ENCODE assay signal across 10 cellular contexts in genomic region chr14:64279719-64280668, GRCh38. TPM values are rescaled to one million over a fixed set of nuclear protein-coding genes. Genes with fewer than 3 reads are reported as not detected.
DNase-seq lines count a peak whose midpoint lies in the region; ATAC-seq and TF ChIP-seq lines count a peak whose summit lies in the region.
"Had no signal": no experiment of that assay in that cellular context is flagged by ENCODE, and none has a peak within 500 bp of the region (broad histone marks: within the 10 kb centered on the region; RNA-seq: fewer than 3 reads in every experiment).

No MANE protein-coding gene starts in this region.

- H3K79me1 ChIP-seq in IMR-90 (ENCODE audit: low read depth in 1 of 2, low read length in 2 of 2), result no peaks in the 10 kb centered on the region

- DNase-seq in IMR-90 (peak; percentile 24), dermis microvascular lymphatic vessel endothelial cell (ENCODE audit: low read depth in 2 of 2) (peak; percentile 81 to 94)
- peak; percentile 73 for DNase-seq in T-helper 2 cell treated with Interferon-gamma antibody and Interleukin-4, amounts not matched to agents 5 μg/mL and 100 μg/mL, for 36 hours (ENCODE audit: low spot score)
- peak; percentile 36 to 38 for DNase-seq in stimulated activated CD8-positive, alpha-beta memory T cell treated with anti-CD3 and anti-CD28 coated beads, Interleukin-15, amount 100 ng/mL, for 48 hours (ENCODE audit: low read depth in 2 of 2)
- no peak for DNase-seq in CD8-positive, alpha-beta memory T cell
- DNase-seq in stimulated activated naive B cell treated with anti-CD40 and anti-IgM and Interleukin-4, amounts not matched to agents 10 μg/mL and 1 μg/mL and 100 μg/mL, for 72 hours, result no peak
- DNase-seq: NCI-H526, sigmoid colon had no signal

- H3K27ac Mint-ChIP-seq in T-helper 2 cell treated with Interferon-gamma antibody and Interleukin-4, amounts not matched to agents 5 μg/mL and 100 μg/mL, for 36 hours, result peak overlapping the region; percentile 50
- H3K27ac Mint-ChIP-seq in CD8-positive, alpha-beta memory T cell, result no peak overlapping the region
- no peak overlapping the region for H3K27ac Mint-ChIP-seq in stimulated activated naive B cell treated with anti-CD40 and anti-IgM and Interleukin-4, amounts not matched to agents 10 μg/mL and 1 μg/mL and 100 μg/mL, for 72 hours

- no peaks in the 10 kb centered on the region for H3K36me3 ChIP-seq in IMR-90 (ENCODE audit: control insufficient read depth, insufficient read depth, low read length)
- no peaks in the 10 kb centered on the region for H3K36me3 ChIP-seq in CD8-positive, alpha-beta memory T cell (ENCODE audit: insufficient read depth, low read length)
- H3K36me3 ChIP-seq: ascending aorta, sigmoid colon had no signal

- no peak for TF ChIP-seq RAD21 in IMR-90 (IDR thresholded peaks at IDR 0.05; ENCODE audit: low read length)

- H3K36me3 Mint-ChIP-seq in T-helper 2 cell treated with Interferon-gamma antibody and Interleukin-4, amounts not matched to agents 5 μg/mL and 100 μg/mL, for 36 hours (ENCODE audit: low read depth), result peaks cover 1% of the 10 kb centered on the region
- no peaks in the 10 kb centered on the region for H3K36me3 Mint-ChIP-seq in CD8-positive, alpha-beta memory T cell
- peaks cover 3 to 16% of the 10 kb centered on the region in 2 donors for H3K36me3 Mint-ChIP-seq in stimulated activated naive B cell treated with anti-CD40 and anti-IgM and Interleukin-4, amounts not matched to agents 10 μg/mL and 1 μg/mL and 100 μg/mL, for 72 hours

- no peak for TF ChIP-seq POLR2A in IMR-90 (IDR thresholded peaks at IDR 0.05; ENCODE audit: low read depth, low read length)

- H3K27me3 Mint-ChIP-seq in T-helper 2 cell treated with Interferon-gamma antibody and Interleukin-4, amounts not matched to agents 5 μg/mL and 100 μg/mL, for 36 hours (ENCODE audit: low read depth), result no peaks in the 10 kb centered on the region
- H3K27me3 Mint-ChIP-seq in CD8-positive, alpha-beta memory T cell, result peaks cover 6 to 9% of the 10 kb centered on the region in 2 donors
- no peaks in the 10 kb centered on the region for H3K27me3 Mint-ChIP-seq in stimulated activated naive B cell treated with anti-CD40 and anti-IgM and Interleukin-4, amounts not matched to agents 10 μg/mL and 1 μg/mL and 100 μg/mL, for 72 hours

- no peak overlapping the region for H2BK120ac ChIP-seq in IMR-90 (ENCODE audit: low read depth, low read length)

- H4K91ac ChIP-seq in IMR-90 (ENCODE audit: insufficient read depth, low read depth, low read length), result no peak overlapping the region

- H3K4me1 Mint-ChIP-seq in T-helper 2 cell treated with Interferon-gamma antibody and Interleukin-4, amounts not matched to agents 5 μg/mL and 100 μg/mL, for 36 hours (ENCODE audit: low read depth), result peaks cover 26% of the 10 kb centered on the region
- peaks cover 0 to 7% (median 3%) of the 10 kb centered on the region in 3 donors for H3K4me1 Mint-ChIP-seq in CD8-positive, alpha-beta memory T cell
- H3K4me1 Mint-ChIP-seq in stimulated activated naive B cell treated with anti-CD40 and anti-IgM and Interleukin-4, amounts not matched to agents 10 μg/mL and 1 μg/mL and 100 μg/mL, for 72 hours, result peaks cover 0 to 7% of the 10 kb centered on the region in 2 donors

- H3K23ac ChIP-seq in IMR-90 (ENCODE audit: low read depth, low read length), result no peak overlapping the region

- H4K8ac ChIP-seq in IMR-90 (ENCODE audit: low read depth in 2 of 2, low read length in 2 of 2), result no peak overlapping the region

- no peak overlapping the region for H2AK9ac ChIP-seq in IMR-90 (replicated peaks; ENCODE audit: low read depth, low read length, poor library complexity)

- in situ Hi-C loops in IMR-90 (cut with MboI; ENCODE audit: low sequenced_read_pairs), result no loop called here

- no peak overlapping the region for H3K56ac ChIP-seq in IMR-90 (ENCODE audit: extremely low read depth, insufficient read depth, low read length)

- no peak overlapping the region; the same call in 2 of the 3 replicates for H2BK15ac ChIP-seq in IMR-90 (ENCODE audit: low read depth, low read length)

- H3K27ac ChIP-seq in IMR-90 (ENCODE audit: insufficient read depth, low read length), result no peak overlapping the region
- no peak overlapping the region for H3K27ac ChIP-seq in CD8-positive, alpha-beta memory T cell (ENCODE audit: low read depth, low read length)
- H3K27ac ChIP-seq: ascending aorta, sigmoid colon had no signal

- WGBS in IMR-90 (ENCODE audit: extremely low coverage in 2 of 2, insufficient read length in 1 of 2), 2 experiments, result 93% methylated on average over 4 of the region's 14 CpGs; no CpG with 5 or more reads in 1 of the 2 experiments

- peak overlapping the region; percentile 3 for H3K4me3 Mint-ChIP-seq in T-helper 2 cell treated with Interferon-gamma antibody and Interleukin-4, amounts not matched to agents 5 μg/mL and 100 μg/mL, for 36 hours
- no peak overlapping the region for H3K4me3 Mint-ChIP-seq in CD8-positive, alpha-beta memory T cell
- no peak overlapping the region for H3K4me3 Mint-ChIP-seq in stimulated activated naive B cell treated with anti-CD40 and anti-IgM and Interleukin-4, amounts not matched to agents 10 μg/mL and 1 μg/mL and 100 μg/mL, for 72 hours

- H2AK5ac ChIP-seq in IMR-90 (ENCODE audit: low read depth, low read length), result no peak overlapping the region

- CTCF ChIA-PET in IMR-90 (lab: Yijun Ruan, JAX), result no interaction called here
- CTCF ChIA-PET in CD8-positive, alpha-beta memory T cell (lab: Charles Lee), result interaction anchor here (1.0 kb wide), 1 partner anchor 18 kb away, joined by 3 read pairs; no protein-coding TSS in a partner anchor

- no peak overlapping the region for H2AFZ ChIP-seq in IMR-90 (replicated peaks; ENCODE audit: low read length, poor library complexity)

- H3K9me1 ChIP-seq in IMR-90 (ENCODE audit: insufficient read depth, low read length), result no peaks in the 10 kb centered on the region

- no peak for ATAC-seq in IMR-90 (ENCODE audit: low read depth)
- ATAC-seq in HG03378 (IDR thresholded peaks at IDR 0.05; ENCODE audit: unreplicated experiment), result no peak
- no peak for ATAC-seq in stimulated activated naive B cell treated with anti-CD40 and anti-IgM and Interleukin-4, amounts not matched to agents 10 μg/mL and 1 μg/mL and 100 μg/mL, for 72 hours (replicated peaks)

- H3K14ac ChIP-seq in IMR-90 (replicated peaks; ENCODE audit: low read depth, low read length), result no peak overlapping the region

- no peak overlapping the region for H3K4ac ChIP-seq in IMR-90 (ENCODE audit: low read depth, low read length)

- H2BK5ac ChIP-seq in IMR-90 (ENCODE audit: low read depth, low read length, poor library complexity, severe bottlenecking), result no peak overlapping the region

- no peak overlapping the region for H3K9ac ChIP-seq in IMR-90 (ENCODE audit: low read depth, low read length)

- no peak overlapping the region for H2BK20ac ChIP-seq in IMR-90 (ENCODE audit: low read depth, low read length)

- no peak for TF ChIP-seq CTCF in IMR-90 (conservative IDR thresholded peaks at IDR 0.05; ENCODE audit: low read depth, low read length)

- no peaks in the 10 kb centered on the region; the same call in 1 of the 2 replicates for H3K27me3 ChIP-seq in IMR-90 (ENCODE audit: control insufficient read depth, insufficient read depth, low read length)
- no peaks in the 10 kb centered on the region for H3K27me3 ChIP-seq in CD8-positive, alpha-beta memory T cell (ENCODE audit: insufficient read depth, low read length, poor library complexity, severe bottlenecking)
- H3K27me3 ChIP-seq: ascending aorta, sigmoid colon had no signal

- no peak overlapping the region for H3K4me3 ChIP-seq in IMR-90 (ENCODE audit: insufficient read depth, low read depth, low read length)
- no peak overlapping the region for H3K4me3 ChIP-seq in CD8-positive, alpha-beta memory T cell (ENCODE audit: low read length)
- H3K4me3 ChIP-seq: ascending aorta, sigmoid colon had no signal

- no TSS peak for BruUV-seq in IMR-90 (replicated peaks; lab: Mats Ljungman, UMichigan)

- no peaks in the 10 kb centered on the region for H3K9me3 ChIP-seq in IMR-90 (ENCODE audit: control insufficient read depth, insufficient read depth, low read length)
- H3K9me3 ChIP-seq in CD8-positive, alpha-beta memory T cell (ENCODE audit: low read length), result no peaks in the 10 kb centered on the region
- H3K9me3 ChIP-seq: ascending aorta, sigmoid colon had no signal

- peaks cover 3% of the 10 kb centered on the region; the same call in 1 of the 2 replicates for H3K4me1 ChIP-seq in IMR-90 (ENCODE audit: control insufficient read depth, insufficient read depth, low read length)
- H3K4me1 ChIP-seq in CD8-positive, alpha-beta memory T cell (ENCODE audit: insufficient read depth, low read length), result peaks cover 5% of the 10 kb centered on the region
- H3K4me1 ChIP-seq: ascending aorta, sigmoid colon had no signal

- intact Hi-C loops in IMR-90 (cut with micrococcal nuclease), result loop anchor here (10.0 kb wide), 1 partner anchor 1545 kb away; no protein-coding TSS in a partner anchor

- no peak overlapping the region for H3K4me2 ChIP-seq in IMR-90 (ENCODE audit: low read depth, low read length)

- H4K20me1 ChIP-seq in IMR-90 (ENCODE audit: insufficient read depth, low read length), result no peaks in the 10 kb centered on the region

- no peak overlapping the region; the same call in 1 of the 2 replicates for H3K18ac ChIP-seq in IMR-90 (ENCODE audit: low read depth, low read length)

- H3K9me3 Mint-ChIP-seq in T-helper 2 cell treated with Interferon-gamma antibody and Interleukin-4, amounts not matched to agents 5 μg/mL and 100 μg/mL, for 36 hours, result no peaks in the 10 kb centered on the region
- H3K9me3 Mint-ChIP-seq in CD8-positive, alpha-beta memory T cell, result no peaks in the 10 kb centered on the region
- H3K9me3 Mint-ChIP-seq in stimulated activated naive B cell treated with anti-CD40 and anti-IgM and Interleukin-4, amounts not matched to agents 10 μg/mL and 1 μg/mL and 100 μg/mL, for 72 hours, result no peaks in the 10 kb centered on the region

- dilution Hi-C loops in IMR-90 (cut with HindIII; ENCODE audit: low sequenced_read_pairs, unreplicated experiment), result loop anchor here (25.0 kb wide), 1 partner anchor 243 kb away; no protein-coding TSS in a partner anchor

- H4K5ac ChIP-seq in IMR-90 (ENCODE audit: low read depth, low read length), result peak overlapping the region; percentile 48; the same call in 1 of the 2 replicates

- POLR2A ChIA-PET in IMR-90 (lab: Charles Lee; ENCODE audit: unreplicated experiment), result no interaction called here
- POLR2A ChIA-PET in CD8-positive, alpha-beta memory T cell (lab: Charles Lee), result no interaction called here

TF ChIP-seq in IMR-90, 13 proteins besides CTCF, POLR2A, EP300 and RAD21:
- TF ChIP-seq NFE2L2 (IDR thresholded peaks at IDR 0.05; ENCODE audit: low read depth, low read length), result 0 out of 2 replicates have a peak, but pooled peaks have one; percentile 15
- TF ChIP-seq RCOR1 (IDR thresholded peaks at IDR 0.05; ENCODE audit: insufficient replicate concordance, low read length), result no peak

RNA-seq across cellular contexts. Expression of gene ESR2, which starts 14.2 kb away (rescaled TPM):
- total RNA-seq in IMR-90 (2012; rRNA removed), result under 0.01 TPM in 2 replicates
- polyA plus RNA-seq in IMR-90 (2012; rRNA removed), result 0.03 TPM in 1 of 2 replicates, not detected in the other
- 0.01 and 0.04 TPM in 2 replicates for polyA plus RNA-seq in IMR-90 (2012; cell fraction: cytosol; rRNA removed)
- 0.05 and 0.06 TPM in 2 replicates for polyA plus RNA-seq in IMR-90 (2012; cell fraction: nucleus; rRNA removed; ENCODE audit: low replicate concordance)
- under 0.01 and 0.39 TPM in 2 replicates for total RNA-seq in dermis microvascular lymphatic vessel endothelial cell
- total RNA-seq in CD8-positive, alpha-beta memory T cell, result under 1 TPM; 0.74 to 0.93 TPM
- polyA plus RNA-seq in CD8-positive, alpha-beta memory T cell, result 0.31 TPM
- total RNA-seq: ascending aorta had no signal

Comparison
In these comparisons a context has a peak if more than half of its experiments do, and no peak if none do; other contexts are left out.
1. DNase-seq: peak in IMR-90 (single experiment), T-helper 2 cell treated with Interferon-gamma antibody and Interleukin-4, amounts not matched to agents 5 μg/mL and 100 μg/mL, for 36 hours (single experiment), dermis microvascular lymphatic vessel endothelial cell (2 of 2) and stimulated activated CD8-positive, alpha-beta memory T cell treated with anti-CD3 and anti-CD28 coated beads, Interleukin-15, amount 100 ng/mL, for 48 hours (2 of 2); none in CD8-positive, alpha-beta memory T cell (0 of 5) and stimulated activated naive B cell treated with anti-CD40 and anti-IgM and Interleukin-4, amounts not matched to agents 10 μg/mL and 1 μg/mL and 100 μg/mL, for 72 hours (single experiment).